ENCODE assay signal across 16 cellular contexts in genomic region chr14:86532219-86532618, GRCh38.
A peak's percentile ranks its signal among the peaks of the same experiment; 100 is the strongest.
DNase-seq lines count a peak whose midpoint lies in the region; ATAC-seq and TF ChIP-seq lines count a peak whose summit lies in the region.
"Had no signal": no experiment of that assay in that cellular context is flagged by ENCODE, and none has a peak within 500 bp of the region (broad histone marks: within the 10 kb centered on the region; RNA-seq: fewer than 3 reads in every experiment).

No MANE protein-coding gene starts in this region.

- TF ChIP-seq POLR2A in Peyer's patch (IDR thresholded peaks at IDR 0.05): no peak

- peaks cover 25 to 27% of the 10 kb centered on the region in 2 donors for H3K4me1 Mint-ChIP-seq in immature natural killer cell
- H3K4me1 Mint-ChIP-seq: CD4-positive, CD25-positive, alpha-beta regulatory T cell; IgD-negative memory B cell had no signal

- peaks cover 0 to 5% (median 0%) of the 10 kb centered on the region in 6 donors for H3K9me3 Mint-ChIP-seq in immature natural killer cell
- H3K9me3 Mint-ChIP-seq: activated CD8-positive, alpha-beta T cell treated with anti-CD3 and anti-CD28 coated beads for 36 hours; type B pancreatic cell had no signal

- H3K4me3 ChIP-seq in heart right ventricle (no peak overlapping the region), Peyer's patch (no peak overlapping the region)
- H3K4me3 ChIP-seq: HAP-1, skin epidermis had no signal

- H3K27me3 Mint-ChIP-seq in immature natural killer cell (ENCODE audit: low read depth in 3 of 3): peaks cover 0 to 2% (median 0%) of the 10 kb centered on the region in 3 donors
- H3K27me3 Mint-ChIP-seq: activated CD8-positive, alpha-beta T cell treated with anti-CD3 and anti-CD28 coated beads for 36 hours; CD4-positive, CD25-positive, alpha-beta regulatory T cell; IgD-negative memory B cell; type B pancreatic cell had no signal

- no peaks in the 10 kb centered on the region for H3K27me3 ChIP-seq in heart right ventricle
- no peaks in the 10 kb centered on the region for H3K27me3 ChIP-seq in Peyer's patch

- peak overlapping the region in 2 of 6 donors; percentile 12 to 35 for H3K27ac Mint-ChIP-seq in immature natural killer cell
- H3K27ac Mint-ChIP-seq: activated CD8-positive, alpha-beta T cell treated with anti-CD3 and anti-CD28 coated beads for 36 hours; CD4-positive, CD25-positive, alpha-beta regulatory T cell; type B pancreatic cell had no signal

- H3K9me3 ChIP-seq in heart right ventricle: peaks cover 0 to 4% (median 0%) of the 10 kb centered on the region in 11 donors
- H3K9me3 ChIP-seq in Peyer's patch: no peaks in the 10 kb centered on the region
- H3K9me3 ChIP-seq: HAP-1 had no signal

- TF ChIP-seq CTCF in heart right ventricle (IDR thresholded peaks at IDR 0.05) (no peak), Peyer's patch (IDR thresholded peaks at IDR 0.05) (no peak)

- intact Hi-C loops in heart right ventricle (cut with DNase I): loop anchor here in 1 of 10 donors (10.0 kb wide), 1 partner anchor 613 kb away; no protein-coding TSS in a partner anchor

- DNase-seq in A172 (ENCODE audit: low spot score) (peak; percentile 36), HT1080 (ENCODE audit: low read depth) (peak; percentile 35), SHP77 (lab: John Stamatoyannopoulos, UW) (peak; percentile 24 to 47), immature natural killer cell (no peak), heart right ventricle (no peak), Peyer's patch (no peak)
- no peak for DNase-seq in activated CD4-positive, CD25-positive, alpha-beta regulatory T cell (lab: John Stamatoyannopoulos, UW)
- DNase-seq in stimulated activated naive CD8-positive, alpha-beta T cell treated with anti-CD3 and anti-CD28 coated beads, Interleukin-15, Interleukin-2, amounts not matched to agents 100 U/mL and 50 U/mL, for 24 hours: no peak
- DNase-seq: activated CD8-positive, alpha-beta T cell treated with anti-CD3 and anti-CD28 coated beads for 36 hours; CD4-positive, CD25-positive, alpha-beta regulatory T cell; GF-D8; islet precursor cell had no signal

- no peak overlapping the region for H3K27ac ChIP-seq in heart right ventricle
- H3K27ac ChIP-seq in Peyer's patch: no peak overlapping the region
- H3K27ac ChIP-seq: skin epidermis had no signal

- H3K36me3 Mint-ChIP-seq in immature natural killer cell: peaks cover 0 to 6% (median 0%) of the 10 kb centered on the region in 3 donors
- H3K36me3 Mint-ChIP-seq: CD4-positive, CD25-positive, alpha-beta regulatory T cell; IgD-negative memory B cell; type B pancreatic cell had no signal

- ATAC-seq in heart right ventricle: no peak
- no peak for ATAC-seq in stimulated activated naive CD8-positive, alpha-beta T cell treated with anti-CD3 and anti-CD28 coated beads, Interleukin-15, Interleukin-2, amounts not matched to agents 100 U/mL and 50 U/mL, for 24 hours
- ATAC-seq: activated CD8-positive, alpha-beta T cell treated with anti-CD3 and anti-CD28 coated beads for 36 hours had no signal

- H3K4me3 Mint-ChIP-seq in immature natural killer cell: peak overlapping the region in 3 of 5 donors; percentile 9 to 31 (median 25)
- H3K4me3 Mint-ChIP-seq: activated CD8-positive, alpha-beta T cell treated with anti-CD3 and anti-CD28 coated beads for 36 hours; CD4-positive, CD25-positive, alpha-beta regulatory T cell; IgD-negative memory B cell; type B pancreatic cell had no signal

- H3K36me3 ChIP-seq in heart right ventricle (no peaks in the 10 kb centered on the region), Peyer's patch (no peaks in the 10 kb centered on the region)
- H3K36me3 ChIP-seq: HAP-1 had no signal

- no peaks in the 10 kb centered on the region for H3K4me1 ChIP-seq in heart right ventricle
- no peaks in the 10 kb centered on the region for H3K4me1 ChIP-seq in Peyer's patch
- H3K4me1 ChIP-seq: HAP-1 had no signal

Comparison
In these comparisons a context has a peak if more than half of its experiments do, and no peak if none do; other contexts are left out.
1. DNase-seq: peak in A172 (single experiment), HT1080 (single experiment) and SHP77 (2 of 2); none in immature natural killer cell (0 of 3), activated CD4-positive, CD25-positive, alpha-beta regulatory T cell (0 of 4), heart right ventricle (0 of 2), stimulated activated naive CD8-positive, alpha-beta T cell treated with anti-CD3 and anti-CD28 coated beads, Interleukin-15, Interleukin-2, amounts not matched to agents 100 U/mL and 50 U/mL, for 24 hours (single experiment) and Peyer's patch (0 of 3).